Comparison of ENCODE assay signal across 31 cellular contexts in the genomic region with DNA sequence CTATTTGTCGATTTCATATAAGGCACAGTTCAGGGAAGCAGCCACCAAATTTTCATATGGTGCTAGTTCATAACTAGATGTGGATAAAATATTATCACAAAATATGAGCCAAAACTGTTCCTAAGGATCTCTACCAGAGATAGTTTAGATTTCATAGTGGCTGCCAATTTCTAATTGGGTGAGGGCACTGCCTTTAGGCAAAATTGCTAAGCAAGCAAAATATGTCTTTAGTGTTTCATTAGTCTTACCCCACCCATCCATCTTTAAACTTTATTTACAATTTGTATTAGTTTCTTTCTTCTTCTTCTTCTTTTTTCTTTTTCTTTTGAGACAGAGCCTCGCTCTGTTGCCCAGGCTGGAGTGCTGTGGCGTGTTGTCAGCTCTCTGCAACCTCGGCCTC.
"Had no signal": no experiment of that assay in that cellular context is flagged by ENCODE, and none has a peak within 500 bp of the region (broad histone marks: within the 10 kb centered on the region; RNA-seq: fewer than 3 reads in every experiment).

No MANE protein-coding gene starts in this region.

- H3K36me3 Mint-ChIP-seq: naive thymus-derived CD4-positive, alpha-beta T cell; natural killer cell; neural progenitor cell; stimulated activated naive B cell treated with anti-CD40 and anti-IgM and Interleukin-4, amounts not matched to agents 10 μg/mL and 1 μg/mL and 100 μg/mL, for 72 hours had no signal

- H3K27me3 Mint-ChIP-seq: progenitor cell of endocrine pancreas; stimulated activated naive B cell treated with anti-CD40 and anti-IgM and Interleukin-4, amounts not matched to agents 10 μg/mL and 1 μg/mL and 100 μg/mL, for 72 hours; stimulated activated naive CD8-positive, alpha-beta T cell treated with anti-CD3 and anti-CD28 coated beads, Interleukin-15, Interleukin-2, amounts not matched to agents 100 ng/mL and 50 ng/mL, for 24 hours had no signal

- H3K27ac ChIP-seq: neural progenitor cell, ovary, parathyroid adenoma, psoas muscle, skin epidermis, spleen, stomach, thoracic aorta, thyroid gland, tibial nerve, upper lobe of left lung, vagina had no signal

- FAIRE-seq: urothelium cell line had no signal

- H3K9ac ChIP-seq: neural progenitor cell, parathyroid adenoma had no signal

- H3K27ac Mint-ChIP-seq: naive thymus-derived CD4-positive, alpha-beta T cell; natural killer cell; nephron; neural progenitor cell; progenitor cell of endocrine pancreas; stimulated activated naive B cell treated with anti-CD40 and anti-IgM and Interleukin-4, amounts not matched to agents 10 μg/mL and 1 μg/mL and 100 μg/mL, for 72 hours; stimulated activated naive CD8-positive, alpha-beta T cell treated with anti-CD3 and anti-CD28 coated beads, Interleukin-15, Interleukin-2, amounts not matched to agents 100 ng/mL and 50 ng/mL, for 24 hours had no signal

- H3K4me2 ChIP-seq: neural progenitor cell, smooth muscle cell had no signal

- DNase-seq: naive thymus-derived CD4-positive, alpha-beta T cell; natural killer cell; occipital lobe; ovary; posterior cingulate gyrus; psoas muscle; right cardiac atrium; spleen; stimulated activated CD4-positive, alpha-beta T cell treated with anti-CD3 and anti-CD28 coated beads, Interleukin-12 subunit alpha, Interleukin-12 subunit beta, amount 100 ng/mL, for 4 hours; stimulated activated CD4-positive, alpha-beta T cell treated with anti-CD3 and anti-CD28 coated beads, Interleukin-1b, Interleukin-23, amount 100 ng/mL, for 48 hours; stimulated activated CD4-positive, alpha-beta T cell treated with anti-CD3 and anti-CD28 coated beads, Interleukin-4, amount 100 ng/mL, for 1 hour; stimulated activated CD4-positive, alpha-beta T cell treated with anti-CD3 and anti-CD28 coated beads, Interleukin-4, amount 100 ng/mL, for 4 hours; stimulated activated CD8-positive, alpha-beta memory T cell treated with anti-CD3 and anti-CD28 coated beads, Interleukin-4, amount 100 ng/mL, for 48 hours; stimulated activated naive B cell treated with anti-CD40 and anti-IgM and Interleukin-4, amounts not matched to agents 10 μg/mL and 1 μg/mL and 100 μg/mL, for 72 hours; stimulated activated naive CD4-positive, alpha-beta T cell treated with Interleukin-2 at 50 U/mL for 16 hours; stomach; thyroid gland; trophoblast cell; upper lobe of left lung had no signal

- H3K4me3 Mint-ChIP-seq: naive thymus-derived CD4-positive, alpha-beta T cell; natural killer cell; nephron; neural progenitor cell; stimulated activated naive B cell treated with anti-CD40 and anti-IgM and Interleukin-4, amounts not matched to agents 10 μg/mL and 1 μg/mL and 100 μg/mL, for 72 hours; stimulated activated naive CD8-positive, alpha-beta T cell treated with anti-CD3 and anti-CD28 coated beads, Interleukin-15, Interleukin-2, amounts not matched to agents 100 ng/mL and 50 ng/mL, for 24 hours had no signal

- ATAC-seq: naive thymus-derived CD4-positive, alpha-beta T cell; natural killer cell; psoas muscle; right cardiac atrium; sciatic nerve; stimulated activated naive B cell treated with anti-CD40 and anti-IgM and Interleukin-4, amounts not matched to agents 10 μg/mL and 1 μg/mL and 100 μg/mL, for 72 hours had no signal

- H3K27me3 ChIP-seq: neural progenitor cell, ovary, spleen, stomach, thyroid gland, tibial nerve, upper lobe of left lung, vagina had no signal

- H3K79me2 ChIP-seq: parathyroid adenoma had no signal

- H3K9me3 Mint-ChIP-seq: natural killer cell; nephron; neural progenitor cell; stimulated activated naive B cell treated with anti-CD40 and anti-IgM and Interleukin-4, amounts not matched to agents 10 μg/mL and 1 μg/mL and 100 μg/mL, for 72 hours; stimulated activated naive CD8-positive, alpha-beta T cell treated with anti-CD3 and anti-CD28 coated beads, Interleukin-15, Interleukin-2, amounts not matched to agents 100 ng/mL and 50 ng/mL, for 24 hours had no signal

- H3K4me1 Mint-ChIP-seq: naive thymus-derived CD4-positive, alpha-beta T cell; natural killer cell; nephron; neural progenitor cell; stimulated activated naive B cell treated with anti-CD40 and anti-IgM and Interleukin-4, amounts not matched to agents 10 μg/mL and 1 μg/mL and 100 μg/mL, for 72 hours had no signal

- H3K36me3 ChIP-seq: neural progenitor cell, ovary, spleen, stomach, thoracic aorta, thyroid gland, tibial nerve, upper lobe of left lung, vagina had no signal

- H3K9me3 ChIP-seq: ovary, psoas muscle, spleen, stomach, thoracic aorta, thyroid gland, tibial nerve, upper lobe of left lung, vagina had no signal

- H3K4me1 ChIP-seq: neural progenitor cell, parathyroid adenoma, psoas muscle, spleen, stomach, thyroid gland, tibial nerve, upper lobe of left lung, vagina had no signal

- H3K4me3 ChIP-seq: neural progenitor cell, ovary, psoas muscle, skin epidermis, smooth muscle cell, spleen, stomach, thoracic aorta, thyroid gland, tibial nerve, upper lobe of left lung, vagina had no signal

- H2AFZ ChIP-seq: neural progenitor cell, parathyroid adenoma had no signal
